Comparison of ENCODE assay signal across 26 cellular contexts in genomic region chr19:23222998-23223652, GRCh38. TPM values are rescaled to one million over a fixed set of nuclear protein-coding genes. Genes with fewer than 3 reads are reported as not detected.
DNase-seq lines count a peak whose midpoint lies in the region; ATAC-seq, FAIRE-seq and TF ChIP-seq lines count a peak whose summit lies in the region.
"Had no signal": no experiment of that assay in that cellular context is flagged by ENCODE, and none has a peak within 500 bp of the region (broad histone marks: within the 10 kb centered on the region; RNA-seq: fewer than 3 reads in every experiment).

No MANE protein-coding gene starts in this region.

- H3K4me1 ChIP-seq in HUES6 (ENCODE audit: control insufficient read depth, insufficient read depth, low read length): no peaks in the 10 kb centered on the region
- no peaks in the 10 kb centered on the region for H3K4me1 ChIP-seq in GM12878 (ENCODE audit: control insufficient read depth, insufficient read depth, low read length)
- H3K4me1 ChIP-seq in mesendoderm (ENCODE audit: control insufficient read depth, low read depth, low read length): no peaks in the 10 kb centered on the region
- H3K4me1 ChIP-seq: heart right ventricle, psoas muscle, upper lobe of left lung had no signal

- BruUV-seq in GM12878 (replicated peaks; lab: Mats Ljungman, UMichigan): no TSS peak

- intact Hi-C loops in GM12878 (cut with micrococcal nuclease; ENCODE audit: unreplicated experiment): no loop called here

- no peak overlapping the region for H2BK120ac ChIP-seq in mesendoderm (ENCODE audit: low read depth, low read length)

- SMC1A ChIA-PET in GM12878 (lab: Charles Lee; ENCODE audit: uncharacterized antibody, unreplicated experiment): no interaction called here

- no peak overlapping the region for H3K23ac ChIP-seq in mesendoderm (ENCODE audit: low read length)

- no peak overlapping the region for H2BK5ac ChIP-seq in mesendoderm (ENCODE audit: low read length)

- H3K27me3 ChIP-seq in HUES6 (ENCODE audit: control insufficient read depth, insufficient read depth, low read length): no peaks in the 10 kb centered on the region
- H3K27me3 ChIP-seq in GM12878 (replicated peaks in 1 of 2; ENCODE audit: control insufficient read depth in 2 of 2, insufficient read depth in 2 of 2, low read length in 1 of 2): no peaks in the 10 kb centered on the region
- H3K27me3 ChIP-seq in mesendoderm (ENCODE audit: insufficient read depth, low read length, poor library complexity): no peaks in the 10 kb centered on the region
- H3K27me3 ChIP-seq: heart right ventricle, upper lobe of left lung had no signal

- H3K79me2 ChIP-seq in GM12878 (ENCODE audit: control insufficient read depth, insufficient read depth, low read length) (no peaks in the 10 kb centered on the region), mesendoderm (ENCODE audit: control insufficient read depth, insufficient read depth, low read length) (no peaks in the 10 kb centered on the region)

- H3K4me3 ChIP-seq in HUES6 (ENCODE audit: low read depth, low read length) (peak overlapping the region; percentile 0; the same call in 1 of the 2 replicates), GM12878 (no peak overlapping the region), mesendoderm (ENCODE audit: low read length) (peak overlapping the region; percentile 33)
- H3K4me3 ChIP-seq: heart right ventricle, psoas muscle, upper lobe of left lung had no signal

- CTCF ChIA-PET in GM12878 (lab: Yijun Ruan, JAX): interaction anchor here (1.0 kb wide), 1 partner anchor 18 kb away, joined by 3 read pairs; no protein-coding TSS in a partner anchor

- RAD21 ChIA-PET in GM12878 (lab: Charles Lee; ENCODE audit: unreplicated experiment): no interaction called here

- no peak overlapping the region for H3K18ac ChIP-seq in mesendoderm (ENCODE audit: low read length)

- no peak overlapping the region for H3K4me2 ChIP-seq in GM12878 (ENCODE audit: control insufficient read depth, insufficient read depth)
- H3K4me2 ChIP-seq in mesendoderm (ENCODE audit: low read length): no peak overlapping the region
- H3K4me2 ChIP-seq: KMS-11 had no signal

- FAIRE-seq in GM12878 (lab: Jason Lieb, UNC): no peak
- FAIRE-seq: GM12892 had no signal

- H3K9me3 ChIP-seq in HUES6 (ENCODE audit: control insufficient read depth, insufficient read depth, low read depth, low read length) (peaks cover 83% of the 10 kb centered on the region), GM12878 (replicated peaks; ENCODE audit: control insufficient read depth, insufficient read depth, low read length) (peaks cover 33% of the 10 kb centered on the region)

- no peak for TF ChIP-seq POLR2A in GM12878 (IDR thresholded peaks at IDR 0.05; ENCODE audit: low read depth, low read length)

- in situ Hi-C loops in GM12878 (cut with MboI): no loop called here
- in situ Hi-C loops in ACHN (cut with HindIII; ENCODE audit: low pct_ligation_motif_present, low pct_unique_long_range_greater_than_20kb, low sequenced_read_pairs): no loop called here

- no peak for TF ChIP-seq EP300 in GM12878 (IDR thresholded peaks at IDR 0.05; ENCODE audit: borderline replicate concordance in 1 of 2, control insufficient read depth in 1 of 2, low read depth in 2 of 2, low read length in 2 of 2)

- no peak overlapping the region for H2BK15ac ChIP-seq in mesendoderm (replicated peaks; ENCODE audit: low read depth)

- H3K9ac ChIP-seq in HUES6 (ENCODE audit: low read length): no peak overlapping the region
- H3K9ac ChIP-seq in GM12878 (ENCODE audit: control insufficient read depth, insufficient read depth, low read length): no peak overlapping the region
- no peak overlapping the region for H3K9ac ChIP-seq in mesendoderm (ENCODE audit: low read length)
- H3K9ac ChIP-seq: KMS-11 had no signal

- peaks cover 1% of the 10 kb centered on the region for H3K79me1 ChIP-seq in mesendoderm (ENCODE audit: low read length)

- H2AFZ ChIP-seq in GM12878 (ENCODE audit: control insufficient read depth, low read depth, low read length): no peak overlapping the region

- peaks cover 89% of the 10 kb centered on the region for H3K36me3 ChIP-seq in HUES6 (ENCODE audit: control insufficient read depth, insufficient read depth, low read length)
- peaks cover 6 to 11% of the 10 kb centered on the region in 2 experiments; a peak in 3 of 4 replicates for H3K36me3 ChIP-seq in GM12878 (ENCODE audit: control insufficient read depth in 2 of 2, insufficient read depth in 2 of 2, low read length in 1 of 2)
- H3K36me3 ChIP-seq in mesendoderm (ENCODE audit: control insufficient read depth, insufficient read depth, low read length): peaks cover 25% of the 10 kb centered on the region

- H3K27ac ChIP-seq in HUES6 (ENCODE audit: low read depth, low read length) (no peak overlapping the region), GM12878 (ENCODE audit: control insufficient read depth, insufficient read depth) (no peak overlapping the region), mesendoderm (ENCODE audit: low read depth, low read length) (no peak overlapping the region)
- H3K27ac ChIP-seq: 22Rv1, heart right ventricle, KMS-11, psoas muscle, upper lobe of left lung had no signal

- H4K8ac ChIP-seq in mesendoderm (ENCODE audit: low read depth, low read length): no peak overlapping the region

- 98% methylated on average over 3 of the region's 3 CpGs for WGBS in GM12878 (ENCODE audit: insufficient coverage, insufficient replicate concordance, low lambda C conversion rate, missing lambda C conversion rate)
- WGBS in mesendoderm (ENCODE audit: extremely low coverage, insufficient coverage, low lambda C conversion rate): no CpG with 5 or more reads among the region's 3 CpGs

- POLR2A ChIA-PET in GM12878 (lab: Charles Lee): interaction anchor here (0.6 kb wide), 1 partner anchor 20 kb away, joined by 5 read pairs; no protein-coding TSS in a partner anchor

- TF ChIP-seq RAD21 in GM12878 (IDR thresholded peaks at IDR 0.05; ENCODE audit: insufficient read depth, low read depth, low read length): no peak

- H3K4ac ChIP-seq in mesendoderm (ENCODE audit: low read depth, low read length): no peak overlapping the region

- H4K5ac ChIP-seq in mesendoderm (ENCODE audit: low read length): no peak overlapping the region

- DNase-seq in DMS 273 (lab: John Stamatoyannopoulos, UW; ENCODE audit: unreplicated experiment): peak; percentile 5
- DNase-seq in DMS 273 treated with DMSO at 0.1 percent for 48 hours (lab: John Stamatoyannopoulos, UW): no peak
- DNase-seq in GM12878 (ENCODE audit: low read depth, low spot score): no peak
- DNase-seq in mesendoderm: peak; percentile 41
- no peak for DNase-seq in ACHN
- no peak for DNase-seq in stimulated activated CD4-positive, alpha-beta T cell treated with anti-CD3 and anti-CD28 coated beads, Interleukin-2, amount 100 ng/mL, for 24 hours
- no peak for DNase-seq in NCI-H2081 (lab: John Stamatoyannopoulos, UW)
- DNase-seq: activated B cell treated with CpG ODN at 0.5 μM for 24 hours; activated CD4-positive, alpha-beta T cell treated with anti-CD3 and anti-CD28 coated beads, Interleukin-2, amount 50 U/mL, for 48 hours; activated CD8-positive, alpha-beta memory T cell treated with anti-CD3 and anti-CD28 coated beads, Interleukin-2, amount 50 U/mL, for 4 hours; activated naive CD8-positive, alpha-beta T cell treated with anti-CD3 and anti-CD28 coated beads for 36 hours; AML-193; foreskin fibroblast; heart right ventricle; HFFc6; left colon; NCI-H1694 treated with DMSO at 0.1 percent for 48 hours; NCI-H774; psoas muscle; stimulated activated CD4-positive, alpha-beta T cell treated with anti-CD3 and anti-CD28 coated beads, Interleukin-1b, Interleukin-23, amount 100 ng/mL, for 48 hours; upper lobe of left lung had no signal

- no peak for ATAC-seq in GM12878
- ATAC-seq: heart right ventricle, left colon, psoas muscle, Right ventricle myocardium inferior had no signal

- TF ChIP-seq CTCF in GM12878 (IDR thresholded peaks at IDR 0.05 in 2 of 3, conservative IDR thresholded peaks at IDR 0.05 in 1 of 3; ENCODE audit: control insufficient read depth in 2 of 3, extremely low read depth in 1 of 3, insufficient read depth in 1 of 3, low read depth in 3 of 3, low read length in 3 of 3): no peak

- no peak overlapping the region for H2AK5ac ChIP-seq in mesendoderm (ENCODE audit: low read length)

- no peak overlapping the region for H3K56ac ChIP-seq in mesendoderm (ENCODE audit: low read length)

- H4K20me1 ChIP-seq in GM12878 (ENCODE audit: control insufficient read depth, insufficient read depth): no peaks in the 10 kb centered on the region

RNA-seq across cellular contexts. Expression of gene ZNF724, which starts 27.1 kb away (rescaled TPM):
- total RNA-seq in GM12878 (2013; cell fraction: nucleolus; rRNA removed): 32.8 and 35.0 TPM in 2 replicates
- total RNA-seq in GM12878 (2014; rRNA removed) (10.8 and 11.1 TPM in 2 replicates), GM12878 (2014; rRNA removed; fragmentation: Illumina TruSeq; extraction: Trizol) (14.2 and 14.7 TPM in 2 replicates), GM12878 (2021) (6.5 and 7.3 TPM in 2 replicates)
- 1.2 TPM for polyA plus RNA-seq in GM12878 (2011; ENCODE audit: low read depth)
- polyA plus RNA-seq in GM12878 (2011; rRNA removed) (3.2 and 4.3 TPM in 2 replicates), GM12878 (2014; fragmentation: Illumina TruSeq; extraction: Trizol) (3.7 and 4.2 TPM in 2 replicates), GM12878 (2014; fragmentation: Nextera tagmentation; extraction: Ambion mirVana) (1 to 10 TPM in 1 of 2 experiments, under 1 TPM in 1; 0.71 to 1.1 TPM), GM12878 (2014; rRNA removed) (3.0 and 3.9 TPM in 2 replicates), GM12878 (2016; fragmentation: Nextera tagmentation; extraction: Ambion mirVana) (1 to 10 TPM; 4.1 to 5.8 TPM)
- 2.1 and 2.9 TPM in 2 replicates for polyA plus RNA-seq in GM12878 (2011; cell fraction: cytosol; rRNA removed)
- polyA plus RNA-seq in GM12878 (2011; cell fraction: nucleus; rRNA removed): 2.8 and 3.0 TPM in 2 replicates
- 1.5 and 1.7 TPM in 2 replicates for polyA plus RNA-seq in GM12878 (2012)
- 9.6 and 14.4 TPM in 2 replicates for polyA minus RNA-seq in GM12878 (2011; rRNA and poly(A)+ RNA removed)
- 4.5 and 7.6 TPM in 2 replicates for polyA minus RNA-seq in GM12878 (2011; cell fraction: cytosol; rRNA and poly(A)+ RNA removed)
- polyA minus RNA-seq in GM12878 (2011; cell fraction: nucleus; rRNA and poly(A)+ RNA removed): 5.7 and 11.5 TPM in 2 replicates
- 31.5 TPM for polyA plus RNA-seq in mesendoderm (2013, experiment 1 of 2)
- polyA plus RNA-seq in mesendoderm (2013, experiment 2 of 2): 31.1 TPM

Comparison
In these comparisons a context has a peak if more than half of its experiments do, and no peak if none do; other contexts are left out.
1. DNase-seq: peak in DMS 273 (single experiment) and mesendoderm (single experiment); none in DMS 273 treated with DMSO at 0.1 percent for 48 hours (single experiment), GM12878 (single experiment), ACHN (single experiment), stimulated activated CD4-positive, alpha-beta T cell treated with anti-CD3 and anti-CD28 coated beads, Interleukin-2, amount 100 ng/mL, for 24 hours (0 of 2) and NCI-H2081 (0 of 2).